Comparison of ENCODE assay signal across 1 cellular context in genomic region chr17:81859906-81860755, GRCh38.
TF ChIP-seq lines count a peak whose summit lies in the region.

Gene P4HB (minus strand): TSS chr17:81860535. CDS start chr17:81860471, 64 bp downstream.

TF ChIP-seq in HEK293, 187 proteins besides CTCF, POLR2A, EP300 and RAD21 (continued from another document and continues in another):
- TF ChIP-seq ZNF37A (tag by site-specific recombination; IDR thresholded peaks at IDR 0.05) = no peak
- no peak for TF ChIP-seq ZNF488 (tag by site-specific recombination; IDR thresholded peaks at IDR 0.05)
- TF ChIP-seq ZNF585B (tag by site-specific recombination; IDR thresholded peaks at IDR 0.05) = no peak
- TF ChIP-seq OVOL3 (tag by site-specific recombination; IDR thresholded peaks at IDR 0.05) = no peak
- TF ChIP-seq ZNF239 (tag by site-specific recombination; IDR thresholded peaks at IDR 0.05) = no peak
- no peak for TF ChIP-seq ZFP3 (tag by site-specific recombination; IDR thresholded peaks at IDR 0.05; ENCODE audit: low read depth)
- no peak for TF ChIP-seq BCL6B (tag by site-specific recombination; IDR thresholded peaks at IDR 0.05)
- no peak for TF ChIP-seq MZF1 (tag by site-specific recombination; IDR thresholded peaks at IDR 0.05; ENCODE audit: borderline replicate concordance)
- TF ChIP-seq ZNF837 (tag by site-specific recombination; IDR thresholded peaks at IDR 0.05) = no peak
- TF ChIP-seq ELK4 (IDR thresholded peaks at IDR 0.05; ENCODE audit: borderline replicate concordance, low read depth, low read length) = no peak
- TF ChIP-seq KLF10 (tag by site-specific recombination; IDR thresholded peaks at IDR 0.05) = peak; percentile 13; the same call in 1 of the 2 replicates
- TF ChIP-seq ZNF302 (tag by site-specific recombination; IDR thresholded peaks at IDR 0.05; ENCODE audit: low read depth) = no peak
- TF ChIP-seq ZNF426 (tag by site-specific recombination; IDR thresholded peaks at IDR 0.05) = no peak
- no peak for TF ChIP-seq BCL11B (tag by site-specific recombination; IDR thresholded peaks at IDR 0.05; ENCODE audit: low read depth)
- no peak for TF ChIP-seq REST (tag by site-specific recombination; IDR thresholded peaks at IDR 0.05)
- TF ChIP-seq ZNF513 (tag by site-specific recombination; IDR thresholded peaks at IDR 0.05) = no peak
- TF ChIP-seq ZNF626 (tag by site-specific recombination; IDR thresholded peaks at IDR 0.05) = no peak
- no peak for TF ChIP-seq SP3 (tag by site-specific recombination; IDR thresholded peaks at IDR 0.05)
- TF ChIP-seq RBAK (tag by site-specific recombination; IDR thresholded peaks at IDR 0.05) = no peak
- TF ChIP-seq ZNF704 (tag by site-specific recombination; IDR thresholded peaks at IDR 0.05) = no peak
- TF ChIP-seq ZNF324 (tag by site-specific recombination; IDR thresholded peaks at IDR 0.05) = no peak
- TF ChIP-seq PBX3 (CRISPR knock-in tag; IDR thresholded peaks at IDR 0.05) = peak; percentile 80; the same call in 1 of the 2 replicates
- TF ChIP-seq ZNF660 (tag by site-specific recombination; IDR thresholded peaks at IDR 0.05) = peak; percentile 94
- no peak for TF ChIP-seq ZNF157 (tag by site-specific recombination; IDR thresholded peaks at IDR 0.05)
- TF ChIP-seq HOXA7 (CRISPR knock-in tag; IDR thresholded peaks at IDR 0.05; ENCODE audit: borderline replicate concordance) = no peak
- no peak for TF ChIP-seq ZNF214 (tag by site-specific recombination; IDR thresholded peaks at IDR 0.05; ENCODE audit: borderline replicate concordance)
- no peak for TF ChIP-seq ZNF248 (tag by site-specific recombination; IDR thresholded peaks at IDR 0.05)
- TF ChIP-seq ZFP37 (tag by site-specific recombination; IDR thresholded peaks at IDR 0.05) = no peak
- no peak for TF ChIP-seq ZNF558 (tag by site-specific recombination; IDR thresholded peaks at IDR 0.05)
- no peak for TF ChIP-seq ZNF544 (tag by site-specific recombination; IDR thresholded peaks at IDR 0.05)
- no peak for TF ChIP-seq ZNF354C (tag by site-specific recombination; IDR thresholded peaks at IDR 0.05; ENCODE audit: borderline replicate concordance, low read depth)
- TF ChIP-seq ZNF341 (tag by site-specific recombination; IDR thresholded peaks at IDR 0.05; ENCODE audit: low read depth) = peak; percentile 47; the same call in 1 of the 2 replicates
- no peak for TF ChIP-seq ZBTB11 (tag by site-specific recombination; conservative IDR thresholded peaks at IDR 0.05; ENCODE audit: low read depth)
- TF ChIP-seq ZBTB26 (tag by site-specific recombination; optimal IDR thresholded peaks at IDR 0.05) = no peak
- no peak for TF ChIP-seq TSHZ1 (tag by site-specific recombination; IDR thresholded peaks at IDR 0.05; ENCODE audit: borderline replicate concordance)
- TF ChIP-seq IKZF3 (tag by site-specific recombination; IDR thresholded peaks at IDR 0.05) = no peak
- TF ChIP-seq ZNF768 (tag by site-specific recombination; IDR thresholded peaks at IDR 0.05) = no peak
- TF ChIP-seq ZSCAN18 (tag by site-specific recombination; IDR thresholded peaks at IDR 0.05) = no peak
- TF ChIP-seq SCRT2 (tag by site-specific recombination; IDR thresholded peaks at IDR 0.05) = no peak
- no peak for TF ChIP-seq ZNF133 (tag by site-specific recombination; IDR thresholded peaks at IDR 0.05)
- TF ChIP-seq ZNF791 (tag by site-specific recombination; IDR thresholded peaks at IDR 0.05) = no peak
